Comparison of ENCODE assay signal across 18 cellular contexts in the genomic region with DNA sequence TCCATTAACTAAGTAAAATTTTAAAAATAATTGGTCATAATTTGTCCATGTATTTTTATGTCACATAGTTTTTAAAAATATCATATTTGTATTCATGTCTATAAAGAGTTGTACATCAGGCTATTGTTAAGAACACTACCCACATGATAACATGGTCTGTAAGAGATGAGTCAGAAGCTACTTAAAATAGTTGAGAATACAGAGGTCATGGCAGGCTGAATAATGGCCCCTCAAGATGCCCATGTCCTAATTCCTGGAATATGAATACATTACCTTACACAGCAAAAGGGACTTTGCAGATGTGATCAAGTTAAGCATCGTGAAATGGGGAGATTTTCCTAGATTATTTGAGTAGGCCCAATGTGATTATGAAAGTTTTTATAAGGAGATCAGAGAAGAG.
DNase-seq lines count a peak whose midpoint lies in the region; ATAC-seq, FAIRE-seq and TF ChIP-seq lines count a peak whose summit lies in the region.
"Had no signal": no experiment of that assay in that cellular context is flagged by ENCODE, and none has a peak within 500 bp of the region (broad histone marks: within the 10 kb centered on the region; RNA-seq: fewer than 3 reads in every experiment).

No MANE protein-coding gene starts in this region.

- POLR2A ChIA-PET in activated CD4-positive, alpha-beta memory T cell treated with anti-CD3 and anti-CD28 coated beads, Interleukin-2, amount 10 ng/mL, durations not matched to agents 7 days and 5 days (lab: Charles Lee): no interaction called here

- H2BK15ac ChIP-seq in mesenchymal stem cell (ENCODE audit: low read depth, poor library complexity, severe bottlenecking): no peak overlapping the region

- H3K27me3 ChIP-seq in bronchial epithelial cell (ENCODE audit: control insufficient read depth, insufficient read depth, low read length) (no peaks in the 10 kb centered on the region), mesenchymal stem cell (ENCODE audit: control insufficient read depth in 1 of 2, insufficient read depth in 1 of 2, low read length in 2 of 2) (no peaks in the 10 kb centered on the region), MG63 (no peaks in the 10 kb centered on the region)
- H3K27me3 ChIP-seq: BLaER1 had no signal

- no peak overlapping the region for H3K4me3 Mint-ChIP-seq in activated CD4-positive, alpha-beta memory T cell treated with anti-CD3 and anti-CD28 coated beads, Interleukin-2, amount 10 ng/mL, durations not matched to agents 7 days and 5 days
- H3K4me3 Mint-ChIP-seq: activated naive CD4-positive, alpha-beta T cell treated with anti-CD3 and anti-CD28 coated beads, Interleukin-2, amount 10 ng/mL, durations not matched to agents 7 days and 5 days; brain; neural crest cell had no signal

- CTCF ChIA-PET in activated CD4-positive, alpha-beta memory T cell treated with anti-CD3 and anti-CD28 coated beads, Interleukin-2, amount 10 ng/mL, durations not matched to agents 7 days and 5 days (lab: Charles Lee): no interaction called here

- no peak overlapping the region for H3K18ac ChIP-seq in mesenchymal stem cell (ENCODE audit: low read depth in 1 of 2, low read length in 2 of 2)

- H3K9me3 Mint-ChIP-seq in activated CD4-positive, alpha-beta memory T cell treated with anti-CD3 and anti-CD28 coated beads, Interleukin-2, amount 10 ng/mL, durations not matched to agents 7 days and 5 days: no peaks in the 10 kb centered on the region
- H3K9me3 Mint-ChIP-seq: activated naive CD4-positive, alpha-beta T cell treated with anti-CD3 and anti-CD28 coated beads, Interleukin-2, amount 10 ng/mL, durations not matched to agents 7 days and 5 days; brain; neural crest cell had no signal

- no peaks in the 10 kb centered on the region for H3K9me3 ChIP-seq in mesenchymal stem cell (ENCODE audit: control insufficient read depth, low read length)
- H3K9me3 ChIP-seq in MG63: no peaks in the 10 kb centered on the region
- H3K9me3 ChIP-seq: BLaER1 had no signal

- no peak for FAIRE-seq in bronchial epithelial cell (lab: Jason Lieb, UNC)

- H3K27ac ChIP-seq in mesenchymal stem cell (ENCODE audit: low read length, poor library complexity, severe bottlenecking): no peak overlapping the region
- H3K27ac ChIP-seq: BLaER1 had no signal

- no peaks in the 10 kb centered on the region for H3K36me3 Mint-ChIP-seq in activated CD4-positive, alpha-beta memory T cell treated with anti-CD3 and anti-CD28 coated beads, Interleukin-2, amount 10 ng/mL, durations not matched to agents 7 days and 5 days (ENCODE audit: low read depth)
- H3K36me3 Mint-ChIP-seq: activated naive CD4-positive, alpha-beta T cell treated with anti-CD3 and anti-CD28 coated beads, Interleukin-2, amount 10 ng/mL, durations not matched to agents 7 days and 5 days; brain had no signal

- peak; percentile 47 for ATAC-seq in GM18868 (IDR thresholded peaks at IDR 0.05; ENCODE audit: unreplicated experiment)
- no peak for ATAC-seq in GM21717 (IDR thresholded peaks at IDR 0.05; ENCODE audit: unreplicated experiment)

- H3K4ac ChIP-seq in mesenchymal stem cell (ENCODE audit: low read depth in 1 of 2, low read length in 2 of 2): no peak overlapping the region

- WGBS in mesenchymal stem cell: 55% methylated on average over 1 of the region's 1 CpG

- TF ChIP-seq CTCF in bronchial epithelial cell (IDR thresholded peaks at IDR 0.05; ENCODE audit: insufficient read depth, low read length, severe bottlenecking): no peak

- no peak overlapping the region for H2BK12ac ChIP-seq in mesenchymal stem cell (ENCODE audit: low read length in 2 of 2)

- H3K36me3 ChIP-seq in bronchial epithelial cell (ENCODE audit: control insufficient read depth, insufficient read depth, low read length): no peaks in the 10 kb centered on the region
- no peaks in the 10 kb centered on the region for H3K36me3 ChIP-seq in mesenchymal stem cell (ENCODE audit: control insufficient read depth in 1 of 2, insufficient read depth in 2 of 2, low read depth in 1 of 2, low read length in 2 of 2)
- no peaks in the 10 kb centered on the region for H3K36me3 ChIP-seq in MG63
- H3K36me3 ChIP-seq: BLaER1 had no signal

- no peak overlapping the region for H3K14ac ChIP-seq in mesenchymal stem cell (ENCODE audit: low read length in 2 of 2)

- no peak overlapping the region for H3K4me2 ChIP-seq in mesenchymal stem cell (ENCODE audit: low read length, poor library complexity, severe bottlenecking)
- H3K4me2 ChIP-seq: BLaER1 had no signal

- H3K4me3 ChIP-seq in bronchial epithelial cell (ENCODE audit: low read depth, low read length) (no peak overlapping the region), mesenchymal stem cell (ENCODE audit: insufficient read depth in 1 of 2, low read depth in 1 of 2, low read length in 2 of 2) (no peak overlapping the region), MG63 (no peak overlapping the region)
- H3K4me3 ChIP-seq: BLaER1 had no signal

- no peaks in the 10 kb centered on the region for H3K27me3 Mint-ChIP-seq in activated CD4-positive, alpha-beta memory T cell treated with anti-CD3 and anti-CD28 coated beads, Interleukin-2, amount 10 ng/mL, durations not matched to agents 7 days and 5 days
- H3K27me3 Mint-ChIP-seq: activated naive CD4-positive, alpha-beta T cell treated with anti-CD3 and anti-CD28 coated beads, Interleukin-2, amount 10 ng/mL, durations not matched to agents 7 days and 5 days had no signal

- H4K8ac ChIP-seq in mesenchymal stem cell (ENCODE audit: low read length): no peak overlapping the region

- H4K91ac ChIP-seq in mesenchymal stem cell (ENCODE audit: low read length): no peak overlapping the region

- H3K9ac ChIP-seq in mesenchymal stem cell (ENCODE audit: low read length): no peak overlapping the region
- H3K9ac ChIP-seq: BLaER1 had no signal

- H3K4me1 Mint-ChIP-seq in activated CD4-positive, alpha-beta memory T cell treated with anti-CD3 and anti-CD28 coated beads, Interleukin-2, amount 10 ng/mL, durations not matched to agents 7 days and 5 days: no peaks in the 10 kb centered on the region
- H3K4me1 Mint-ChIP-seq: activated naive CD4-positive, alpha-beta T cell treated with anti-CD3 and anti-CD28 coated beads, Interleukin-2, amount 10 ng/mL, durations not matched to agents 7 days and 5 days had no signal

- H2AK5ac ChIP-seq in mesenchymal stem cell (ENCODE audit: low read length, severe bottlenecking): no peak overlapping the region

- H3K27ac Mint-ChIP-seq in activated CD4-positive, alpha-beta memory T cell treated with anti-CD3 and anti-CD28 coated beads, Interleukin-2, amount 10 ng/mL, durations not matched to agents 7 days and 5 days: no peak overlapping the region
- H3K27ac Mint-ChIP-seq: activated naive CD4-positive, alpha-beta T cell treated with anti-CD3 and anti-CD28 coated beads, Interleukin-2, amount 10 ng/mL, durations not matched to agents 7 days and 5 days; brain had no signal

- no peak overlapping the region for H2BK120ac ChIP-seq in mesenchymal stem cell (ENCODE audit: low read depth, low read length)

- H2AFZ ChIP-seq in mesenchymal stem cell (ENCODE audit: low read depth, low read length): no peak overlapping the region

- peak; percentile 66 for DNase-seq in HT1080 (ENCODE audit: low read depth)
- peak; percentile 61 for DNase-seq in bronchial epithelial cell (ENCODE audit: low read depth)
- DNase-seq in mesenchymal stem cell: peak; percentile 45
- no peak for DNase-seq in activated CD4-positive, alpha-beta memory T cell treated with anti-CD3 and anti-CD28 coated beads, Interleukin-2, amount 10 ng/mL, durations not matched to agents 7 days and 5 days
- no peak for DNase-seq in stimulated activated naive CD4-positive, alpha-beta T cell (lab: John Stamatoyannopoulos, UW)
- no peak for DNase-seq in MG63
- DNase-seq: activated CD4-positive, alpha-beta T cell treated with anti-CD3 and anti-CD28 coated beads for 48 hours; activated naive CD4-positive, alpha-beta T cell treated with anti-CD3 and anti-CD28 coated beads, Interleukin-2, amount 10 ng/mL, durations not matched to agents 7 days and 5 days; activated T-cell treated with anti-CD3 and anti-CD28 coated beads for 4 hours; GOT3; NCI-H345; substantia nigra; T-helper 9 cell had no signal

- no peaks in the 10 kb centered on the region for H3K79me1 ChIP-seq in mesenchymal stem cell (replicated peaks; ENCODE audit: low read length, poor library complexity, severe bottlenecking)

- H2BK5ac ChIP-seq in mesenchymal stem cell (ENCODE audit: low read depth, low read length, poor library complexity, severe bottlenecking): no peak overlapping the region

- H3K23ac ChIP-seq in mesenchymal stem cell (ENCODE audit: low read length in 2 of 2): no peak overlapping the region

- no peaks in the 10 kb centered on the region for H3K4me1 ChIP-seq in mesenchymal stem cell (ENCODE audit: control insufficient read depth, insufficient read depth, low read depth, low read length)
- H3K4me1 ChIP-seq: BLaER1 had no signal

Comparison
In these comparisons a context has a peak if more than half of its experiments do, and no peak if none do; other contexts are left out.
1. DNase-seq: peak in HT1080 (single experiment), bronchial epithelial cell (single experiment) and mesenchymal stem cell (single experiment); none in activated CD4-positive, alpha-beta memory T cell treated with anti-CD3 and anti-CD28 coated beads, Interleukin-2, amount 10 ng/mL, durations not matched to agents 7 days and 5 days (single experiment), stimulated activated naive CD4-positive, alpha-beta T cell (0 of 6) and MG63 (single experiment).